ENCODE assay signal across 26 cellular contexts in the genomic region with DNA sequence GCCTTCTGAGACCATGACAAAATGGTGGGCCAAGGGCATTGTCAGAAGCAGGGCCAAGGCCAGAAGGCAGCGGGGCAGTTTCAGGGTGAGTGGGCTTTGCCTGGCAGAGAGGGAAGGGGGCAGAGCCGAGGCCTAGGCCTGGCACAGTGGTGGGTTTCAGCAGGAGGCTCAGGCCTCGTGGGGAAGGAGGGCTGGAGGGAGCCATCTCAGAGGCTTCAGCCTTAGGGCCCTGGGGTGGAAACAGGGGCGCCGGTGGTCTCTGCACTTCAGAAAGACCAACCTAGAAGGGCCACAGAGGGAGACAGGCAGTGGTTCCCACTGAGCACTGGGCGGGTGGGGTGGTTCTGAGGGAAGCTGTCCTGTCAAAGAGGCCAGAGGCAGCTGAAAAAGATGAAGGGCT. TPM values are rescaled to one million over a fixed set of nuclear protein-coding genes. Genes with fewer than 3 reads are reported as not detected.
DNase-seq lines count a peak whose midpoint lies in the region; ATAC-seq, FAIRE-seq and TF ChIP-seq lines count a peak whose summit lies in the region.
"Had no signal": no experiment of that assay in that cellular context is flagged by ENCODE, and none has a peak within 500 bp of the region (broad histone marks: within the 10 kb centered on the region; RNA-seq: fewer than 3 reads in every experiment).

No MANE protein-coding gene starts in this region.

- no peak overlapping the region; the same call in 1 of the 2 replicates for H4K91ac ChIP-seq in IMR-90 (ENCODE audit: insufficient read depth, low read depth, low read length)

- H4K20me1 ChIP-seq in IMR-90 (ENCODE audit: insufficient read depth, low read length) = no peaks in the 10 kb centered on the region
- no peaks in the 10 kb centered on the region for H4K20me1 ChIP-seq in osteoblast (ENCODE audit: insufficient read depth, low read length)

- peaks cover 3% of the 10 kb centered on the region for H3K4me1 ChIP-seq in HEK293 (ENCODE audit: control insufficient read depth, insufficient read depth, low read length)
- H3K4me1 ChIP-seq in IMR-90 (ENCODE audit: control insufficient read depth, insufficient read depth, low read length) = peaks cover 6% of the 10 kb centered on the region
- no peaks in the 10 kb centered on the region for H3K4me1 ChIP-seq in kidney (ENCODE audit: control insufficient read depth in 1 of 2, insufficient read depth in 1 of 2, low read depth in 1 of 2, low read length in 2 of 2)
- peaks cover 9% of the 10 kb centered on the region for H3K4me1 ChIP-seq in osteoblast (ENCODE audit: insufficient read depth, low read length)

- H2AK5ac ChIP-seq in IMR-90 (ENCODE audit: low read depth, low read length) = peak overlapping the region; percentile 46; the same call in 1 of the 2 replicates

- dilution Hi-C loops in IMR-90 (cut with HindIII; ENCODE audit: low sequenced_read_pairs, unreplicated experiment) = no loop called here

- no peak overlapping the region for H3K14ac ChIP-seq in IMR-90 (replicated peaks; ENCODE audit: low read depth, low read length)

- H3K27me3 ChIP-seq in IMR-90 (ENCODE audit: control insufficient read depth, insufficient read depth, low read length) (no peaks in the 10 kb centered on the region), osteoblast (ENCODE audit: insufficient read depth, low read length) (no peaks in the 10 kb centered on the region)
- H3K27me3 ChIP-seq: MG63, SJSA1 had no signal

- H3K4me2 ChIP-seq in IMR-90 (ENCODE audit: low read depth, low read length) (no peak overlapping the region), osteoblast (ENCODE audit: insufficient read depth, low read length) (no peak overlapping the region)

- H3K9me3 ChIP-seq in HEK293 (ENCODE audit: control insufficient read depth, insufficient read depth, low read depth, low read length) (no peaks in the 10 kb centered on the region), IMR-90 (ENCODE audit: control insufficient read depth, insufficient read depth, low read length) (no peaks in the 10 kb centered on the region), kidney (ENCODE audit: control insufficient read depth in 1 of 2, low read length in 2 of 2) (no peaks in the 10 kb centered on the region), osteoblast (ENCODE audit: low read depth, low read length) (no peaks in the 10 kb centered on the region)
- H3K9me3 ChIP-seq: MG63, SJSA1 had no signal

- no peak for TF ChIP-seq RAD21 in IMR-90 (IDR thresholded peaks at IDR 0.05; ENCODE audit: low read length)

- CTCF ChIA-PET in HEK293 (lab: Yijun Ruan, JAX) = interaction anchor here (0.7 kb wide), 1 partner anchor 170 kb away, joined by 3 read pairs; no protein-coding TSS in a partner anchor
- CTCF ChIA-PET in IMR-90 (lab: Yijun Ruan, JAX) = no interaction called here

- H2AK9ac ChIP-seq in IMR-90 (replicated peaks; ENCODE audit: low read depth, low read length, poor library complexity) = no peak overlapping the region

- no peak for TF ChIP-seq CTCF in HEK293 (tag by site-specific recombination; IDR thresholded peaks at IDR 0.05)
- TF ChIP-seq CTCF in IMR-90 (conservative IDR thresholded peaks at IDR 0.05; ENCODE audit: low read depth, low read length) = no peak
- no peak for TF ChIP-seq CTCF in kidney (IDR thresholded peaks at IDR 0.05; ENCODE audit: borderline replicate concordance, extremely low read depth, insufficient read depth)
- no peak for TF ChIP-seq CTCF in osteoblast (IDR thresholded peaks at IDR 0.05; ENCODE audit: extremely low read depth, low read depth, low read length)

- peak overlapping the region; percentile 64; the same call in 1 of the 2 replicates for H3K18ac ChIP-seq in IMR-90 (ENCODE audit: low read depth, low read length)

- WGBS in IMR-90 (ENCODE audit: extremely low coverage in 2 of 2, insufficient read length in 1 of 2), 2 experiments = 90% methylated on average over 2 of the region's 6 CpGs; no CpG with 5 or more reads in 1 of the 2 experiments

- no peak overlapping the region for H3K23ac ChIP-seq in IMR-90 (ENCODE audit: low read depth, low read length)

- no peak overlapping the region for H3K9ac ChIP-seq in IMR-90 (ENCODE audit: low read depth, low read length)
- no peak overlapping the region for H3K9ac ChIP-seq in kidney (ENCODE audit: low read length in 2 of 2)

- H2AFZ ChIP-seq in IMR-90 (replicated peaks; ENCODE audit: low read length, poor library complexity) (no peak overlapping the region), osteoblast (ENCODE audit: low read length) (no peak overlapping the region)

- no TSS peak for BruUV-seq in IMR-90 (replicated peaks; lab: Mats Ljungman, UMichigan)

- no peak for FAIRE-seq in kidney (lab: Jason Lieb, UNC)
- FAIRE-seq: GM12891, H54, HTR-8/SVneo, RCC 7860 had no signal

- DNase-seq in IMR-90 (no peak), kidney (peak; percentile 31), osteoblast (ENCODE audit: insufficient read length, low spot score, missing footprints) (peak; percentile 57), NCI-H774 (lab: John Stamatoyannopoulos, UW) (no peak)
- DNase-seq: CD8-positive, alpha-beta T cell; DMS 273 treated with DMSO at 0.1 percent for 48 hours; DMS79; EL; GDM1; KG1; MG63; NCI-H1105 treated with DMSO at 0.1 percent for 48 hours; NCI-H146; NCI-H1930; NCI-H2107; NCI-H524; NCI-H748 treated with DMSO at 0.1 percent for 48 hours had no signal

- H3K79me1 ChIP-seq in IMR-90 (ENCODE audit: low read depth in 1 of 2, low read length in 2 of 2) = no peaks in the 10 kb centered on the region

- H3K79me2 ChIP-seq in osteoblast (ENCODE audit: insufficient read depth, low read length) = no peaks in the 10 kb centered on the region

- H3K9me1 ChIP-seq in IMR-90 (ENCODE audit: insufficient read depth, low read length) = 0 out of 2 replicates have a peak, but pooled peaks cover 4% of the 10 kb centered on the region

- H4K8ac ChIP-seq in IMR-90 (ENCODE audit: low read depth in 2 of 2, low read length in 2 of 2) = no peak overlapping the region

- H2BK20ac ChIP-seq in IMR-90 (ENCODE audit: low read depth, low read length) = no peak overlapping the region

- H2BK5ac ChIP-seq in IMR-90 (ENCODE audit: low read depth, low read length, poor library complexity, severe bottlenecking) = no peak overlapping the region

- in situ Hi-C loops in IMR-90 (cut with MboI; ENCODE audit: low sequenced_read_pairs) = no loop called here

- H2BK120ac ChIP-seq in IMR-90 (ENCODE audit: low read depth, low read length) = peak overlapping the region; percentile 38; the same call in 1 of the 2 replicates

- no peak overlapping the region for H3K56ac ChIP-seq in IMR-90 (ENCODE audit: extremely low read depth, insufficient read depth, low read length)

- ATAC-seq in IMR-90 (ENCODE audit: low read depth) (no peak), GM21447 (IDR thresholded peaks at IDR 0.05; ENCODE audit: unreplicated experiment) (no peak), GM19328 (IDR thresholded peaks at IDR 0.05; ENCODE audit: unreplicated experiment) (no peak)
- ATAC-seq: CD8-positive, alpha-beta T cell had no signal

- no peak for TF ChIP-seq POLR2A in IMR-90 (IDR thresholded peaks at IDR 0.05; ENCODE audit: low read depth, low read length)

- H3K36me3 ChIP-seq in HEK293 (ENCODE audit: control insufficient read depth in 2 of 2, insufficient read depth in 1 of 2, low read length in 2 of 2) = no peaks in the 10 kb centered on the region
- no peaks in the 10 kb centered on the region for H3K36me3 ChIP-seq in IMR-90 (ENCODE audit: control insufficient read depth, insufficient read depth, low read length)
- H3K36me3 ChIP-seq in kidney (ENCODE audit: control insufficient read depth in 1 of 2, insufficient read depth in 2 of 2, low read length in 2 of 2) = no peaks in the 10 kb centered on the region
- no peaks in the 10 kb centered on the region for H3K36me3 ChIP-seq in osteoblast (ENCODE audit: insufficient read depth, low read length)
- H3K36me3 ChIP-seq: MG63, SJSA1 had no signal

- no peak overlapping the region for H3K27ac ChIP-seq in HEK293 (ENCODE audit: extremely low read depth, low read depth, low read length)
- no peak overlapping the region for H3K27ac ChIP-seq in IMR-90 (ENCODE audit: insufficient read depth, low read length)
- H3K27ac ChIP-seq in kidney (ENCODE audit: low read depth in 2 of 2, low read length in 2 of 2) = no peak overlapping the region
- no peak overlapping the region for H3K27ac ChIP-seq in osteoblast (ENCODE audit: low read depth, low read length)
- H3K27ac ChIP-seq: C4-2B, SJSA1 had no signal

- POLR2A ChIA-PET in HEK293 (lab: Yijun Ruan, JAX) (no interaction called here), IMR-90 (lab: Charles Lee; ENCODE audit: unreplicated experiment) (no interaction called here)

- intact Hi-C loops in IMR-90 (cut with micrococcal nuclease) (no loop called here), kidney (cut with DNase I) (no loop called here)

- no peak overlapping the region for H4K5ac ChIP-seq in IMR-90 (ENCODE audit: low read depth, low read length)

- H3K4me3 ChIP-seq in HEK293 (ENCODE audit: low read depth, low read length) (no peak overlapping the region), IMR-90 (ENCODE audit: insufficient read depth, low read depth, low read length) (no peak overlapping the region), kidney (ENCODE audit: low read length in 2 of 2) (no peak overlapping the region), osteoblast (ENCODE audit: insufficient read depth, low read length) (no peak overlapping the region)
- H3K4me3 ChIP-seq: MG63, SJSA1 had no signal

- no peak overlapping the region; the same call in 2 of the 3 replicates for H2BK15ac ChIP-seq in IMR-90 (ENCODE audit: low read depth, low read length)

- no peak overlapping the region for H3K4ac ChIP-seq in IMR-90 (ENCODE audit: low read depth, low read length)

TF ChIP-seq in HEK293, 187 proteins besides CTCF, POLR2A, EP300 and RAD21 (continues in another document):
- no peak for TF ChIP-seq ZSCAN30 (tag by site-specific recombination; IDR thresholded peaks at IDR 0.05)

TF ChIP-seq in IMR-90, 13 proteins besides CTCF, POLR2A, EP300 and RAD21 (continues in another document):
- TF ChIP-seq MXI1 (IDR thresholded peaks at IDR 0.05; ENCODE audit: borderline replicate concordance, low read depth, low read length) (no peak), RFX5 (IDR thresholded peaks at IDR 0.05; ENCODE audit: low read depth, low read length) (no peak), FOS (IDR thresholded peaks at IDR 0.05; ENCODE audit: low read depth, low read length) (no peak)
- TF ChIP-seq, protein P1, sequence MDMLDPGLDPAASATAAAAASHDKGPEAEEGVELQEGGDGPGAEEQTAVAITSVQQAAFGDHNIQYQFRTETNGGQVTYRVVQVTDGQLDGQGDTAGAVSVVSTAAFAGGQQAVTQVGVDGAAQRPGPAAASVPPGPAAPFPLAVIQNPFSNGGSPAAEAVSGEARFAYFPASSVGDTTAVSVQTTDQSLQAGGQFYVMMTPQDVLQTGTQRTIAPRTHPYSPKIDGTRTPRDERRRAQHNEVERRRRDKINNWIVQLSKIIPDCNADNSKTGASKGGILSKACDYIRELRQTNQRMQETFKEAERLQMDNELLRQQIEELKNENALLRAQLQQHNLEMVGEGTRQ (IDR thresholded peaks at IDR 0.05; ENCODE audit: low read depth, low read length) = no peak

RNA-seq across cellular contexts. Expression of a gene that starts 58.0 kb away (rescaled TPM):
- total RNA-seq in IMR-90 (2012; rRNA removed) = 13.3 and 15.8 TPM in 2 replicates
- 17.6 and 17.9 TPM in 2 replicates for polyA plus RNA-seq in IMR-90 (2012; rRNA removed)
- 8.3 and 14.6 TPM in 2 replicates for polyA plus RNA-seq in IMR-90 (2012; cell fraction: cytosol; rRNA removed)
- 22.6 and 22.9 TPM in 2 replicates for polyA plus RNA-seq in IMR-90 (2012; cell fraction: nucleus; rRNA removed; ENCODE audit: low replicate concordance)
- 32.6 TPM for total RNA-seq in kidney
- polyA plus RNA-seq in kidney (ENCODE audit: insufficient read depth, low read depth, low replicate concordance) = 17.3 TPM
- total RNA-seq in osteoblast = 76.0 and 81.6 TPM in 2 replicates

Comparison
In these comparisons a context has a peak if more than half of its experiments do, and no peak if none do; other contexts are left out.
1. DNase-seq: peak in kidney (single experiment) and osteoblast (single experiment); none in IMR-90 (single experiment) and NCI-H774 (single experiment).